8 cellular contexts compared by ENCODE assay signal in genomic region chr9:130053504-130054427, GRCh38. TPM values are rescaled to one million over a fixed set of nuclear protein-coding genes. Genes with fewer than 3 reads are reported as not detected.
DNase-seq lines count a peak whose midpoint lies in the region; ATAC-seq and TF ChIP-seq lines count a peak whose summit lies in the region.

TSS of gene GPR107 (plus strand) at chr9:130053906. CDS start at chr9:130053933, 27 bp downstream.

- peak within 1 kb of the TSS; percentile 96 to 97 for H3K9ac ChIP-seq in colonic mucosa (ENCODE audit: low read depth in 2 of 2, low read length in 2 of 2)

- DNase-seq in DMS 273 (lab: John Stamatoyannopoulos, UW; ENCODE audit: unreplicated experiment) (peak; percentile 80), DMS 273 treated with DMSO at 0.1 percent for 48 hours (lab: John Stamatoyannopoulos, UW) (no peak), NCI-H2227 treated with DMSO at 0.1 percent for 48 hours (lab: John Stamatoyannopoulos, UW) (peak; percentile 57), colonic mucosa (peak; percentile 83), left colon (peak; percentile 74 to 83)
- peak; percentile 77 to 80 for DNase-seq in activated CD4-positive, alpha-beta T cell treated with anti-CD3 and anti-CD28 coated beads for 4 hours
- peak; percentile 81 for DNase-seq in stimulated activated CD4-positive, alpha-beta T cell treated with anti-CD3 and anti-CD28 coated beads, Interleukin-1b, Interleukin-23, amount 100 ng/mL, for 48 hours

- H3K4me3 ChIP-seq in colonic mucosa, result peak within 1 kb of the TSS; percentile 93

- intact Hi-C loops in colonic mucosa (cut with DNase I) (no loop called here), left colon (cut with DNase I, micrococcal nuclease) (loop anchor here in 1 of 2 donors (10.0 kb wide), 1 partner anchor 169 kb away; no protein-coding TSS in a partner anchor)

- ATAC-seq in HG02970 (IDR thresholded peaks at IDR 0.05; ENCODE audit: low FRiP score, unreplicated experiment) (peak; percentile 70), left colon (peak; percentile 95)

- TF ChIP-seq CTCF in colonic mucosa (IDR thresholded peaks at IDR 0.05), result no peak

- no peaks in the 10 kb centered on the region for H3K36me3 ChIP-seq in colonic mucosa

- peaks cover 6% of the 10 kb centered on the region for H3K4me1 ChIP-seq in colonic mucosa

- H3K9me3 ChIP-seq in colonic mucosa, result no peaks in the 10 kb centered on the region

- no peaks in the 10 kb centered on the region for H3K27me3 ChIP-seq in colonic mucosa

- peak within 1 kb of the TSS; percentile 84 for H3K27ac ChIP-seq in colonic mucosa

RNA-seq across cellular contexts. Expression of gene GPR107, which starts in this region (rescaled TPM):
- total RNA-seq in colonic mucosa (10 to 100 TPM; 42.2 to 51.2 TPM), left colon (10 to 100 TPM; 44.6 to 48.6 TPM)
